In genomic region chr17:2406271-2406902, GRCh38 we compare ENCODE assay signal across 13 cellular contexts. TPM values are rescaled to one million over a fixed set of nuclear protein-coding genes. Genes with fewer than 3 reads are reported as not detected.
A peak's percentile ranks its signal among the peaks of the same experiment; 100 is the strongest.
DNase-seq lines count a peak whose midpoint lies in the region; ATAC-seq and TF ChIP-seq lines count a peak whose summit lies in the region.
"Had no signal": no experiment of that assay in that cellular context is flagged by ENCODE, and none has a peak within 500 bp of the region (broad histone marks: within the 10 kb centered on the region; RNA-seq: fewer than 3 reads in every experiment).

No MANE protein-coding gene starts in this region.

- peaks cover 41% of the 10 kb centered on the region for H3K36me3 Mint-ChIP-seq in Caco-2 (ENCODE audit: insufficient read depth, unreplicated experiment)
- peaks cover 15% of the 10 kb centered on the region for H3K36me3 Mint-ChIP-seq in activated T-helper 1 cell treated with anti-CD3 and anti-CD28 coated beads, Interleukin-12 subunit alpha, Interleukin-12 subunit beta, Interleukin-2, Interleukin-4 antibody, amounts not matched to agents 30 ng/mL and 10 ng/mL and 1 ng/mL, durations not matched to agents 14 hours and 24 hours and 36 hours (ENCODE audit: low read depth)
- peaks cover 22% of the 10 kb centered on the region for H3K36me3 Mint-ChIP-seq in CD8-positive, alpha-beta T cell
- H3K36me3 Mint-ChIP-seq: IgD-negative memory B cell had no signal

- peak overlapping the region; percentile 34 for H3K4me3 Mint-ChIP-seq in Caco-2 (ENCODE audit: unreplicated experiment)
- H3K4me3 Mint-ChIP-seq in activated T-helper 1 cell treated with anti-CD3 and anti-CD28 coated beads, Interleukin-12 subunit alpha, Interleukin-12 subunit beta, Interleukin-2, Interleukin-4 antibody, amounts not matched to agents 30 ng/mL and 10 ng/mL and 1 ng/mL, durations not matched to agents 14 hours and 24 hours and 36 hours, result no peak overlapping the region
- no peak overlapping the region for H3K4me3 Mint-ChIP-seq in CD8-positive, alpha-beta T cell
- H3K4me3 Mint-ChIP-seq: IgD-negative memory B cell; naive thymus-derived CD4-positive, alpha-beta T cell had no signal

- no peaks in the 10 kb centered on the region for H3K9me3 Mint-ChIP-seq in Caco-2 (ENCODE audit: unreplicated experiment)
- no peaks in the 10 kb centered on the region for H3K9me3 Mint-ChIP-seq in activated T-helper 1 cell treated with anti-CD3 and anti-CD28 coated beads, Interleukin-12 subunit alpha, Interleukin-12 subunit beta, Interleukin-2, Interleukin-4 antibody, amounts not matched to agents 30 ng/mL and 10 ng/mL and 1 ng/mL, durations not matched to agents 14 hours and 24 hours and 36 hours
- no peaks in the 10 kb centered on the region for H3K9me3 Mint-ChIP-seq in CD8-positive, alpha-beta T cell
- H3K9me3 Mint-ChIP-seq: IgD-negative memory B cell had no signal

- no peak for TF ChIP-seq CTCF in Caco-2 (IDR thresholded peaks at IDR 0.05; ENCODE audit: insufficient read depth in 1 of 2, low read depth in 1 of 2, low read length in 1 of 2, severe bottlenecking in 1 of 2, unreplicated experiment in 1 of 2)
- no peak for TF ChIP-seq CTCF in CD8-positive, alpha-beta T cell (IDR thresholded peaks at IDR 0.05)

- no peak for ATAC-seq in CD8-positive, alpha-beta T cell
- ATAC-seq: naive thymus-derived CD4-positive, alpha-beta T cell had no signal

- peak overlapping the region; percentile 64 for H3K4me2 ChIP-seq in skeletal muscle satellite cell (ENCODE audit: low read length)

- intact Hi-C loops in Caco-2 (cut with micrococcal nuclease; ENCODE audit: unreplicated experiment), result no loop called here
- intact Hi-C loops in activated T-helper 1 cell treated with anti-CD3 and anti-CD28 coated beads, Interleukin-12 subunit alpha, Interleukin-12 subunit beta, Interleukin-2, Interleukin-4 antibody, amounts not matched to agents 30 ng/mL and 10 ng/mL and 1 ng/mL, durations not matched to agents 14 hours and 24 hours and 36 hours (cut with micrococcal nuclease), result no loop called here
- intact Hi-C loops in CD8-positive, alpha-beta T cell (cut with DNase I, micrococcal nuclease), result no loop called here

- peak overlapping the region; percentile 66 for H3K27ac Mint-ChIP-seq in Caco-2 (ENCODE audit: unreplicated experiment)
- peak overlapping the region; percentile 18 for H3K27ac Mint-ChIP-seq in activated T-helper 1 cell treated with anti-CD3 and anti-CD28 coated beads, Interleukin-12 subunit alpha, Interleukin-12 subunit beta, Interleukin-2, Interleukin-4 antibody, amounts not matched to agents 30 ng/mL and 10 ng/mL and 1 ng/mL, durations not matched to agents 14 hours and 24 hours and 36 hours
- no peak overlapping the region for H3K27ac Mint-ChIP-seq in CD8-positive, alpha-beta T cell

- H3K27me3 ChIP-seq in Caco-2 (replicated peaks; ENCODE audit: control insufficient read depth, insufficient read depth, low read length), result no peaks in the 10 kb centered on the region
- no peaks in the 10 kb centered on the region for H3K27me3 ChIP-seq in skeletal muscle satellite cell (ENCODE audit: control insufficient read depth, insufficient read depth, low read length)
- H3K27me3 ChIP-seq in MG63, result no peaks in the 10 kb centered on the region
- no peaks in the 10 kb centered on the region for H3K27me3 ChIP-seq in CD8-positive, alpha-beta T cell (ENCODE audit: insufficient read depth, low read length)

- peaks cover 17% of the 10 kb centered on the region; the same call in 1 of the 2 replicates for H3K4me1 ChIP-seq in Caco-2
- peaks cover 56% of the 10 kb centered on the region for H3K4me1 ChIP-seq in skeletal muscle satellite cell (ENCODE audit: control insufficient read depth, insufficient read depth, low read length)
- H3K4me1 ChIP-seq in CD8-positive, alpha-beta T cell (ENCODE audit: insufficient read depth, low read length), result peaks cover 8% of the 10 kb centered on the region

- no peaks in the 10 kb centered on the region for H3K9me3 ChIP-seq in Caco-2
- H3K9me3 ChIP-seq in skeletal muscle satellite cell (replicated peaks; ENCODE audit: low read length), result no peaks in the 10 kb centered on the region
- no peaks in the 10 kb centered on the region for H3K9me3 ChIP-seq in MG63
- H3K9me3 ChIP-seq in CD8-positive, alpha-beta T cell (ENCODE audit: low read length), result no peaks in the 10 kb centered on the region

- CTCF ChIA-PET in Caco-2 (lab: Charles Lee), result interaction anchor here (0.6 to 1.5 kb wide), 5 partner anchors 10 to 318 kb away, joined by 3 to 11 read pairs (median 4); no protein-coding TSS in a partner anchor
- CTCF ChIA-PET in CD8-positive, alpha-beta T cell (lab: Charles Lee), result interaction anchor here (0.9 to 3.8 kb wide), 6 partner anchors 10 to 53 kb away, joined by 3 to 34 read pairs (median 4); no protein-coding TSS in a partner anchor

- POLR2A ChIA-PET in Caco-2 (lab: Charles Lee), result interaction anchor here (1.5 kb wide), 1 partner anchor 14 kb away, joined by 6 read pairs; no protein-coding TSS in a partner anchor
- POLR2A ChIA-PET in CD8-positive, alpha-beta T cell (lab: Charles Lee), result interaction anchor here (0.6 kb wide), 1 partner anchor 103 kb away, joined by 4 read pairs; the partner anchor contains the start of genes SMG6 and SRR

- H3K9ac ChIP-seq in skeletal muscle satellite cell (ENCODE audit: low read depth, low read length), result peak overlapping the region; percentile 84

- H3K27me3 Mint-ChIP-seq in Caco-2 (ENCODE audit: insufficient read depth, unreplicated experiment), result no peaks in the 10 kb centered on the region
- no peaks in the 10 kb centered on the region for H3K27me3 Mint-ChIP-seq in activated T-helper 1 cell treated with anti-CD3 and anti-CD28 coated beads, Interleukin-12 subunit alpha, Interleukin-12 subunit beta, Interleukin-2, Interleukin-4 antibody, amounts not matched to agents 30 ng/mL and 10 ng/mL and 1 ng/mL, durations not matched to agents 14 hours and 24 hours and 36 hours (ENCODE audit: insufficient read depth)
- H3K27me3 Mint-ChIP-seq in CD8-positive, alpha-beta T cell (ENCODE audit: low read depth), result no peaks in the 10 kb centered on the region
- H3K27me3 Mint-ChIP-seq: IgD-negative memory B cell; naive thymus-derived CD4-positive, alpha-beta T cell had no signal

- DNase-seq in Caco-2, result no peak
- no peak for DNase-seq in activated T-helper 1 cell treated with anti-CD3 and anti-CD28 coated beads, Interleukin-12 subunit alpha, Interleukin-12 subunit beta, Interleukin-2, Interleukin-4 antibody, amounts not matched to agents 30 ng/mL and 10 ng/mL and 1 ng/mL, durations not matched to agents 14 hours and 24 hours and 36 hours (ENCODE audit: low spot score)
- peak; percentile 55 for DNase-seq in islet precursor cell
- DNase-seq in MG63, result no peak
- no peak for DNase-seq in NCI-H1694 (lab: John Stamatoyannopoulos, UW)
- DNase-seq in CD8-positive, alpha-beta T cell, result no peak
- DNase-seq in activated CD4-positive, alpha-beta T cell treated with anti-CD3 and anti-CD28 coated beads for 1 hour, result no peak
- DNase-seq: DMS53, foreskin melanocyte, NCI-H510A had no signal

- BruUV-seq in Caco-2 (replicated peaks; lab: Mats Ljungman, UMichigan), result no TSS peak

- H3K27ac ChIP-seq in CD8-positive, alpha-beta T cell (ENCODE audit: low read depth, low read length), result no peak overlapping the region

- H3K4me3 ChIP-seq in Caco-2 (ENCODE audit: low read depth, low read length), result no peak overlapping the region
- H3K4me3 ChIP-seq in skeletal muscle satellite cell (ENCODE audit: low read length), result peak overlapping the region; percentile 43
- H3K4me3 ChIP-seq in MG63, result no peak overlapping the region
- no peak overlapping the region for H3K4me3 ChIP-seq in CD8-positive, alpha-beta T cell (ENCODE audit: low read depth, low read length)

- H3K4me1 Mint-ChIP-seq in Caco-2 (ENCODE audit: low read depth, unreplicated experiment), result peaks cover 13% of the 10 kb centered on the region
- peaks cover 39% of the 10 kb centered on the region for H3K4me1 Mint-ChIP-seq in activated T-helper 1 cell treated with anti-CD3 and anti-CD28 coated beads, Interleukin-12 subunit alpha, Interleukin-12 subunit beta, Interleukin-2, Interleukin-4 antibody, amounts not matched to agents 30 ng/mL and 10 ng/mL and 1 ng/mL, durations not matched to agents 14 hours and 24 hours and 36 hours (ENCODE audit: low read depth)
- H3K4me1 Mint-ChIP-seq in CD8-positive, alpha-beta T cell (ENCODE audit: low read depth), result peaks cover 13% of the 10 kb centered on the region

- H3K36me3 ChIP-seq in Caco-2 (ENCODE audit: control insufficient read depth, insufficient read depth, low read length) (no peaks in the 10 kb centered on the region), skeletal muscle satellite cell (ENCODE audit: insufficient read depth, low read length) (no peaks in the 10 kb centered on the region), MG63 (no peaks in the 10 kb centered on the region)
- H3K36me3 ChIP-seq in CD8-positive, alpha-beta T cell (ENCODE audit: insufficient read depth, low read length), result no peaks in the 10 kb centered on the region

RNA-seq across cellular contexts. Expression of gene MNT, which starts 5.5 kb away (rescaled TPM):
- total RNA-seq in Caco-2 (2022), result 24.4 and 25.8 TPM in 2 replicates
- total RNA-seq in activated T-helper 1 cell treated with anti-CD3 and anti-CD28 coated beads, Interleukin-12 subunit alpha, Interleukin-12 subunit beta, Interleukin-2, Interleukin-4 antibody, amounts not matched to agents 30 ng/mL and 10 ng/mL and 1 ng/mL, durations not matched to agents 14 hours and 24 hours and 36 hours, result 31.5 and 35.9 TPM in 2 replicates
- 6.1 and 7.6 TPM in 2 replicates for total RNA-seq in skeletal muscle satellite cell (2012; rRNA removed)
- total RNA-seq in MG63 (2014; rRNA removed; shearing (Covaris generic); ENCODE audit: low replicate concordance), result 0.07 and 1.4 TPM in 2 replicates
- 100 to 1,000 TPM; 105 to 114 TPM for total RNA-seq in CD8-positive, alpha-beta T cell

Comparison
In these comparisons a context has a peak if more than half of its experiments do, and no peak if none do; other contexts are left out.
1. RNA of gene MNT, which starts 5.5 kb away (total RNA-seq): 105 to 114 TPM in CD8-positive, alpha-beta T cell, 31.5 to 35.9 TPM in activated T-helper 1 cell treated with anti-CD3 and anti-CD28 coated beads, Interleukin-12 subunit alpha, Interleukin-12 subunit beta, Interleukin-2, Interleukin-4 antibody, amounts not matched to agents 30 ng/mL and 10 ng/mL and 1 ng/mL, durations not matched to agents 14 hours and 24 hours and 36 hours and 24.4 to 25.8 TPM in Caco-2; 0.07 to 1.4 TPM in MG63; every median in the first group is over 10 times any median in the second.